Comparison of ENCODE assay signal across 2 cellular contexts in the genomic region with DNA sequence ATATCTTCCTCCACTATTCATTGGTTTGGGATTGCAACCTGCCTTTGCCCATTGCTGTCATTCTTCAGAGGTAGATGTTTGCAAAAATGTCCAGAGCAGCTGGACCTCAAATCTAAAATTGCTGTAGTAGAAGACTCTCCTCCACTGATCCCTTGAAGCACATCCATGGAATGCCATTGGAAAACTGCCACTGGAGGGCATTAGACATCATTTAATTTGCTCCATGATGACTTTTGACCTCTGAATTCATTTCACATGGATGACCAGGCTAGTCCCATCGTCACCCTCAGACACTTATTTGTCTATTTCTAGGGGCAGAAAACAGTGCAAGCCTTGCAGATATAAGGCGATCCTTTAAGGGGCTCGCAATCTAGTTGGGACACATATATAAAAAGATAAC.
TF ChIP-seq lines count a peak whose summit lies in the region.

No MANE protein-coding gene starts in this region.

TF ChIP-seq in HepG2, 621 proteins besides CTCF, POLR2A, EP300 and RAD21:
- TF ChIP-seq, protein P1, sequence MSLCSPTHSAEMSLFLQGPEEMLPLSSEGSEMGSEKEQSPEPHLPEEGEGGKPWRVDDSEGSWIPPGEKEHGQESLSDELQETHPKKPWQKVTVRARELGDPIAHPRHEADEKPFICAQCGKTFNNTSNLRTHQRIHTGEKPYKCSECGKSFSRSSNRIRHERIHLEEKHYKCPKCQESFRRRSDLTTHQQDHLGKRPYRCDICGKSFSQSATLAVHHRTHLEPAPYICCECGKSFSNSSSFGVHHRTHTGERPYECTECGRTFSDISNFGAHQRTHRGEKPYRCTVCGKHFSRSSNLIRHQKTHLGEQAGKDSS (CRISPR knock-in tag; IDR thresholded peaks at IDR 0.05; ENCODE audit: borderline replicate concordance, low read depth): no peak
- TF ChIP-seq NR2F6 (IDR thresholded peaks at IDR 0.05): no peak; the same call in 1 of the 2 replicates
- TF ChIP-seq NR2F6 (CRISPR knock-in tag; IDR thresholded peaks at IDR 0.05): peak; percentile 48; the same call in 1 of the 2 replicates
- TF ChIP-seq STAG1 (CRISPR knock-in tag; IDR thresholded peaks at IDR 0.05): 0 out of 2 replicates have a peak, but pooled peaks have one; percentile 7
- TF ChIP-seq MTA1 (CRISPR knock-in tag; IDR thresholded peaks at IDR 0.05; ENCODE audit: borderline replicate concordance): no peak
- TF ChIP-seq EEA1 (CRISPR knock-in tag; IDR thresholded peaks at IDR 0.05; ENCODE audit: borderline replicate concordance): no peak

TF ChIP-seq in K562, 482 proteins besides CTCF, POLR2A, EP300 and RAD21:
- TF ChIP-seq NR2C1 (IDR thresholded peaks at IDR 0.05) (no peak), NR2C1 (tag; IDR thresholded peaks at IDR 0.05) (peak; percentile 68), ZNF431 (CRISPR knock-in tag; IDR thresholded peaks at IDR 0.05) (no peak), NR2C2 (CRISPR knock-in tag; IDR thresholded peaks at IDR 0.05) (no peak), NR2C2 (tag; IDR thresholded peaks at IDR 0.05) (peak; percentile 65; the same call in 1 of the 2 replicates)
- TF ChIP-seq, protein P2, sequence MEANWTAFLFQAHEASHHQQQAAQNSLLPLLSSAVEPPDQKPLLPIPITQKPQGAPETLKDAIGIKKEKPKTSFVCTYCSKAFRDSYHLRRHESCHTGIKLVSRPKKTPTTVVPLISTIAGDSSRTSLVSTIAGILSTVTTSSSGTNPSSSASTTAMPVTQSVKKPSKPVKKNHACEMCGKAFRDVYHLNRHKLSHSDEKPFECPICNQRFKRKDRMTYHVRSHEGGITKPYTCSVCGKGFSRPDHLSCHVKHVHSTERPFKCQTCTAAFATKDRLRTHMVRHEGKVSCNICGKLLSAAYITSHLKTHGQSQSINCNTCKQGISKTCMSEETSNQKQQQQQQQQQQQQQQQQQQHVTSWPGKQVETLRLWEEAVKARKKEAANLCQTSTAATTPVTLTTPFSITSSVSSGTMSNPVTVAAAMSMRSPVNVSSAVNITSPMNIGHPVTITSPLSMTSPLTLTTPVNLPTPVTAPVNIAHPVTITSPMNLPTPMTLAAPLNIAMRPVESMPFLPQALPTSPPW (CRISPR knock-in tag; IDR thresholded peaks at IDR 0.05): no peak
TF ChIP-seq in K562: peak in this region for 2.
